ENCODE assay signal across 1 cellular context in genomic region chr11:69161117-69161407, GRCh38.
A peak's percentile ranks its signal among the peaks of the same experiment; 100 is the strongest.
TF ChIP-seq lines count a peak whose summit lies in the region.

No MANE protein-coding gene starts in this region.

TF ChIP-seq in K562, 482 proteins besides CTCF, POLR2A, EP300 and RAD21 (continued from another document):
- TF ChIP-seq SREBF2 (CRISPR knock-in tag; IDR thresholded peaks at IDR 0.05) (no peak), MYBL2 (IDR thresholded peaks at IDR 0.05; ENCODE audit: low read depth) (no peak), MYBL2 (CRISPR knock-in tag; IDR thresholded peaks at IDR 0.05; ENCODE audit: borderline replicate concordance) (no peak), NCOA2 (IDR thresholded peaks at IDR 0.05; ENCODE audit: partially characterized antibody in 2 of 2) (no peak), SREBF1 (IDR thresholded peaks at IDR 0.05; ENCODE audit: borderline replicate concordance, low read depth, low read length) (no peak), TFAP4 (CRISPR knock-in tag; IDR thresholded peaks at IDR 0.05; ENCODE audit: borderline replicate concordance) (no peak), ZBTB1 (CRISPR knock-in tag; IDR thresholded peaks at IDR 0.05; ENCODE audit: borderline replicate concordance, low read depth) (no peak), PTTG1 (tag; IDR thresholded peaks at IDR 0.05; ENCODE audit: low read depth) (no peak), RAD51 (IDR thresholded peaks at IDR 0.05; ENCODE audit: borderline replicate concordance, low read depth) (0 out of 2 replicates have a peak, but pooled peaks have one; percentile 27)
- TF ChIP-seq, protein P1, sequence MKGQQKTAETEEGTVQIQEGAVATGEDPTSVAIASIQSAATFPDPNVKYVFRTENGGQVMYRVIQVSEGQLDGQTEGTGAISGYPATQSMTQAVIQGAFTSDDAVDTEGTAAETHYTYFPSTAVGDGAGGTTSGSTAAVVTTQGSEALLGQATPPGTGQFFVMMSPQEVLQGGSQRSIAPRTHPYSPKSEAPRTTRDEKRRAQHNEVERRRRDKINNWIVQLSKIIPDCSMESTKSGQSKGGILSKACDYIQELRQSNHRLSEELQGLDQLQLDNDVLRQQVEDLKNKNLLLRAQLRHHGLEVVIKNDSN (CRISPR knock-in tag; IDR thresholded peaks at IDR 0.05) = peak; percentile 30; the same call in 1 of the 2 replicates
- TF ChIP-seq, protein P2, sequence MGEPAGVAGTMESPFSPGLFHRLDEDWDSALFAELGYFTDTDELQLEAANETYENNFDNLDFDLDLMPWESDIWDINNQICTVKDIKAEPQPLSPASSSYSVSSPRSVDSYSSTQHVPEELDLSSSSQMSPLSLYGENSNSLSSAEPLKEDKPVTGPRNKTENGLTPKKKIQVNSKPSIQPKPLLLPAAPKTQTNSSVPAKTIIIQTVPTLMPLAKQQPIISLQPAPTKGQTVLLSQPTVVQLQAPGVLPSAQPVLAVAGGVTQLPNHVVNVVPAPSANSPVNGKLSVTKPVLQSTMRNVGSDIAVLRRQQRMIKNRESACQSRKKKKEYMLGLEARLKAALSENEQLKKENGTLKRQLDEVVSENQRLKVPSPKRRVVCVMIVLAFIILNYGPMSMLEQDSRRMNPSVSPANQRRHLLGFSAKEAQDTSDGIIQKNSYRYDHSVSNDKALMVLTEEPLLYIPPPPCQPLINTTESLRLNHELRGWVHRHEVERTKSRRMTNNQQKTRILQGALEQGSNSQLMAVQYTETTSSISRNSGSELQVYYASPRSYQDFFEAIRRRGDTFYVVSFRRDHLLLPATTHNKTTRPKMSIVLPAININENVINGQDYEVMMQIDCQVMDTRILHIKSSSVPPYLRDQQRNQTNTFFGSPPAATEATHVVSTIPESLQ (CRISPR knock-in tag; IDR thresholded peaks at IDR 0.05) = no peak
- TF ChIP-seq, protein P3, sequence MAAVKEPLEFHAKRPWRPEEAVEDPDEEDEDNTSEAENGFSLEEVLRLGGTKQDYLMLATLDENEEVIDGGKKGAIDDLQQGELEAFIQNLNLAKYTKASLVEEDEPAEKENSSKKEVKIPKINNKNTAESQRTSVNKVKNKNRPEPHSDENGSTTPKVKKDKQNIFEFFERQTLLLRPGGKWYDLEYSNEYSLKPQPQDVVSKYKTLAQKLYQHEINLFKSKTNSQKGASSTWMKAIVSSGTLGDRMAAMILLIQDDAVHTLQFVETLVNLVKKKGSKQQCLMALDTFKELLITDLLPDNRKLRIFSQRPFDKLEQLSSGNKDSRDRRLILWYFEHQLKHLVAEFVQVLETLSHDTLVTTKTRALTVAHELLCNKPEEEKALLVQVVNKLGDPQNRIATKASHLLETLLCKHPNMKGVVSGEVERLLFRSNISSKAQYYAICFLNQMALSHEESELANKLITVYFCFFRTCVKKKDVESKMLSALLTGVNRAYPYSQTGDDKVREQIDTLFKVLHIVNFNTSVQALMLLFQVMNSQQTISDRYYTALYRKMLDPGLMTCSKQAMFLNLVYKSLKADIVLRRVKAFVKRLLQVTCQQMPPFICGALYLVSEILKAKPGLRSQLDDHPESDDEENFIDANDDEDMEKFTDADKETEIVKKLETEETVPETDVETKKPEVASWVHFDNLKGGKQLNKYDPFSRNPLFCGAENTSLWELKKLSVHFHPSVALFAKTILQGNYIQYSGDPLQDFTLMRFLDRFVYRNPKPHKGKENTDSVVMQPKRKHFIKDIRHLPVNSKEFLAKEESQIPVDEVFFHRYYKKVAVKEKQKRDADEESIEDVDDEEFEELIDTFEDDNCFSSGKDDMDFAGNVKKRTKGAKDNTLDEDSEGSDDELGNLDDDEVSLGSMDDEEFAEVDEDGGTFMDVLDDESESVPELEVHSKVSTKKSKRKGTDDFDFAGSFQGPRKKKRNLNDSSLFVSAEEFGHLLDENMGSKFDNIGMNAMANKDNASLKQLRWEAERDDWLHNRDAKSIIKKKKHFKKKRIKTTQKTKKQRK (IDR thresholded peaks at IDR 0.05; ENCODE audit: borderline replicate concordance, low read depth, low read length) = no peak
